In genomic region chr14:56884617-56885016, GRCh38 we compare ENCODE assay signal across 28 cellular contexts.
"Had no signal": no experiment of that assay in that cellular context is flagged by ENCODE, and none has a peak within 500 bp of the region (broad histone marks: within the 10 kb centered on the region; RNA-seq: fewer than 3 reads in every experiment).

No MANE protein-coding gene starts in this region.

- H3K4me3 Mint-ChIP-seq: activated CD4-positive, alpha-beta memory T cell treated with anti-CD3 and anti-CD28 coated beads, Interleukin-2, amount 10 ng/mL, durations not matched to agents 7 days and 5 days; activated CD4-positive, alpha-beta T cell treated with anti-CD3 and anti-CD28 coated beads, Interleukin-2, amount 10 ng/mL, durations not matched to agents 7 days and 5 days; activated T-cell treated with anti-CD3 and anti-CD28 coated beads, Interleukin-2, amount 50 U/mL, for 24 hours; effector memory CD8-positive, alpha-beta T cell; memory B cell; natural killer cell; stimulated activated memory B cell treated with anti-CD40 and anti-IgM and Interleukin-4, amounts not matched to agents 10 μg/mL and 1 μg/mL and 100 μg/mL, for 72 hours had no signal

- H3K4me3 ChIP-seq: breast epithelium, colonic mucosa, gastroesophageal sphincter, hepatocyte, right atrium auricular region, smooth muscle cell, stomach, tibial artery, upper lobe of right lung had no signal

- DNase-seq: activated CD4-positive, alpha-beta memory T cell treated with anti-CD3 and anti-CD28 coated beads, Interleukin-2, amount 10 ng/mL, durations not matched to agents 7 days and 5 days; activated CD4-positive, alpha-beta T cell treated with anti-CD3 and anti-CD28 coated beads, Interleukin-2, amount 10 ng/mL, durations not matched to agents 7 days and 5 days; activated CD8-positive, alpha-beta memory T cell treated with anti-CD3 and anti-CD28 coated beads, Interleukin-2, amount 50 U/mL, for 48 hours; activated gamma-delta T cell treated with Interleukin-2 at 50 U/mL for 16 hours; activated naive CD4-positive, alpha-beta T cell treated with anti-CD3 and anti-CD28 coated beads, Interleukin-2, amount 50 U/mL, for 16 hours; activated T-cell treated with anti-CD3 and anti-CD28 coated beads, Interleukin-2, amount 50 U/mL, for 24 hours; amniotic stem cell; central memory CD4-positive, alpha-beta T cell; colonic mucosa; effector memory CD8-positive, alpha-beta T cell; left cardiac atrium; natural killer cell; stimulated activated CD4-positive, alpha-beta T cell treated with anti-CD3 and anti-CD28 coated beads, Interleukin-1b, Interleukin-23, amount 100 ng/mL, for 48 hours; stimulated activated CD4-positive, alpha-beta T cell treated with anti-CD3 and anti-CD28 coated beads, Interleukin-4, amount 100 ng/mL, for 4 hours; stimulated activated CD8-positive, alpha-beta memory T cell treated with anti-CD3 and anti-CD28 coated beads, Interleukin-4, amount 100 ng/mL, for 48 hours; stomach; T-helper 1 cell; tibial artery; upper lobe of right lung had no signal

- H3K27ac Mint-ChIP-seq: activated CD4-positive, alpha-beta memory T cell treated with anti-CD3 and anti-CD28 coated beads, Interleukin-2, amount 10 ng/mL, durations not matched to agents 7 days and 5 days; activated CD4-positive, alpha-beta T cell treated with anti-CD3 and anti-CD28 coated beads, Interleukin-2, amount 10 ng/mL, durations not matched to agents 7 days and 5 days; activated T-cell treated with anti-CD3 and anti-CD28 coated beads, Interleukin-2, amount 50 U/mL, for 24 hours; effector memory CD8-positive, alpha-beta T cell; memory B cell; natural killer cell; stimulated activated memory B cell treated with anti-CD40 and anti-IgM and Interleukin-4, amounts not matched to agents 10 μg/mL and 1 μg/mL and 100 μg/mL, for 72 hours had no signal

- H3K9me3 ChIP-seq: breast epithelium, colonic mucosa, gastroesophageal sphincter, right atrium auricular region, stomach, tibial artery, upper lobe of right lung had no signal

- H3K36me3 ChIP-seq: breast epithelium, colonic mucosa, gastroesophageal sphincter, right atrium auricular region, stomach, tibial artery, upper lobe of right lung had no signal

- H3K4me1 ChIP-seq: breast epithelium, colonic mucosa, gastroesophageal sphincter, right atrium auricular region, stomach, tibial artery, upper lobe of right lung had no signal

- H3K27ac ChIP-seq: breast epithelium, colonic mucosa, gastroesophageal sphincter, hepatocyte, right atrium auricular region, stomach, tibial artery, upper lobe of right lung, VCaP had no signal

- H3K4me1 Mint-ChIP-seq: activated CD4-positive, alpha-beta memory T cell treated with anti-CD3 and anti-CD28 coated beads, Interleukin-2, amount 10 ng/mL, durations not matched to agents 7 days and 5 days; activated CD4-positive, alpha-beta T cell treated with anti-CD3 and anti-CD28 coated beads, Interleukin-2, amount 10 ng/mL, durations not matched to agents 7 days and 5 days; memory B cell; natural killer cell; stimulated activated memory B cell treated with anti-CD40 and anti-IgM and Interleukin-4, amounts not matched to agents 10 μg/mL and 1 μg/mL and 100 μg/mL, for 72 hours had no signal

- ATAC-seq: activated CD4-positive, CD25-positive, alpha-beta regulatory T cell treated with anti-CD3 and anti-CD28 coated beads, Interleukin-2, amount 50 U/mL, for 24 hours; effector memory CD8-positive, alpha-beta T cell; gastroesophageal sphincter; left cardiac atrium; natural killer cell; stimulated activated memory B cell treated with anti-CD40 and anti-IgM and Interleukin-4, amounts not matched to agents 10 μg/mL and 1 μg/mL and 100 μg/mL, for 72 hours; upper lobe of right lung had no signal

- H3K27me3 ChIP-seq: colonic mucosa, right atrium auricular region, tibial artery had no signal

- H3K36me3 Mint-ChIP-seq: memory B cell; natural killer cell; stimulated activated memory B cell treated with anti-CD40 and anti-IgM and Interleukin-4, amounts not matched to agents 10 μg/mL and 1 μg/mL and 100 μg/mL, for 72 hours had no signal

- H3K9me3 Mint-ChIP-seq: activated CD4-positive, alpha-beta memory T cell treated with anti-CD3 and anti-CD28 coated beads, Interleukin-2, amount 10 ng/mL, durations not matched to agents 7 days and 5 days; activated CD4-positive, alpha-beta T cell treated with anti-CD3 and anti-CD28 coated beads, Interleukin-2, amount 10 ng/mL, durations not matched to agents 7 days and 5 days; activated T-cell treated with anti-CD3 and anti-CD28 coated beads, Interleukin-2, amount 50 U/mL, for 24 hours; effector memory CD8-positive, alpha-beta T cell had no signal
